17 cellular contexts compared by ENCODE assay signal in the genomic region with DNA sequence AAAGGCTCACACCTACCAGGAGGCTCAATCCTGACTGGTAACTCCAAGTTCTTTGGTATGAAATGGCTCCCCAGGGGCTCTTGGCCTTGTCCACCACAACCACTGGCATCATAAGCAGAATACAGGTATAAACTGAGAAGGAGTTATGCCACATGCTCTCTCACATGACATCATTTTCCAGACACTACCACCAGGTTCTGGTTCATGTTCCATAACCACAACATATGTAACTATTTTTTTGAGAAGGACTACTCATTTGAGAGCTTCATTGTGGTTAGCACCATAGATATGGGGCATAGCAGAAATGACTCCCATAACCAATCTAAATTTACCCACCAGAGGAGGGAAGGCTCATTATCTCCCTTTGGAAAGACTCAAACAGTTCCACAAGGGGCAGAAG. TPM values are rescaled to one million over a fixed set of nuclear protein-coding genes. Genes with fewer than 3 reads are reported as not detected.
A peak's percentile ranks its signal among the peaks of the same experiment; 100 is the strongest.
DNase-seq lines count a peak whose midpoint lies in the region; ATAC-seq and TF ChIP-seq lines count a peak whose summit lies in the region.
"Had no signal": no experiment of that assay in that cellular context is flagged by ENCODE, and none has a peak within 500 bp of the region (broad histone marks: within the 10 kb centered on the region; RNA-seq: fewer than 3 reads in every experiment).

No MANE protein-coding gene starts in this region.

- no peak overlapping the region for H3K4me3 Mint-ChIP-seq in activated CD4-positive, alpha-beta T cell treated with anti-CD3 and anti-CD28 coated beads for 36 hours
- no peak overlapping the region for H3K4me3 Mint-ChIP-seq in activated CD4-positive, alpha-beta T cell treated with anti-CD3 and anti-CD28 coated beads, Interleukin-2, amount 10 ng/mL, durations not matched to agents 24 days and 14 days
- no peak overlapping the region for H3K4me3 Mint-ChIP-seq in activated naive CD4-positive, alpha-beta T cell treated with anti-CD3 and anti-CD28 coated beads for 36 hours
- H3K4me3 Mint-ChIP-seq in stimulated activated naive CD8-positive, alpha-beta T cell treated with anti-CD3 and anti-CD28 coated beads, Interleukin-15, Interleukin-2, amounts not matched to agents 100 ng/mL and 50 ng/mL, for 24 hours: peak overlapping the region; percentile 36
- no peak overlapping the region for H3K4me3 Mint-ChIP-seq in GM23338
- H3K4me3 Mint-ChIP-seq: CD4-positive, alpha-beta T cell had no signal

- no peak overlapping the region for H3K4me3 ChIP-seq in choroid plexus epithelial cell (ENCODE audit: low read depth, low read length)
- no peak overlapping the region for H3K4me3 ChIP-seq in upper lobe of right lung
- no peak overlapping the region for H3K4me3 ChIP-seq in GM23338

- POLR2A ChIA-PET in activated CD4-positive, alpha-beta T cell treated with anti-CD3 and anti-CD28 coated beads for 36 hours (lab: Charles Lee): no interaction called here

- H3K27ac Mint-ChIP-seq in activated CD4-positive, alpha-beta T cell treated with anti-CD3 and anti-CD28 coated beads for 36 hours: no peak overlapping the region
- no peak overlapping the region for H3K27ac Mint-ChIP-seq in activated CD4-positive, alpha-beta T cell treated with anti-CD3 and anti-CD28 coated beads, Interleukin-2, amount 10 ng/mL, durations not matched to agents 24 days and 14 days
- no peak overlapping the region for H3K27ac Mint-ChIP-seq in activated naive CD4-positive, alpha-beta T cell treated with anti-CD3 and anti-CD28 coated beads for 36 hours
- peak overlapping the region; percentile 61 for H3K27ac Mint-ChIP-seq in stimulated activated naive CD8-positive, alpha-beta T cell treated with anti-CD3 and anti-CD28 coated beads, Interleukin-15, Interleukin-2, amounts not matched to agents 100 ng/mL and 50 ng/mL, for 24 hours
- H3K27ac Mint-ChIP-seq in GM23338: no peak overlapping the region
- H3K27ac Mint-ChIP-seq: CD4-positive, alpha-beta T cell had no signal

- intact Hi-C loops in activated CD4-positive, alpha-beta T cell treated with anti-CD3 and anti-CD28 coated beads for 36 hours (cut with DNase I, micrococcal nuclease): loop anchor here (1.0 to 5.0 kb wide), 2 partner anchors 138 to 139 kb away; no protein-coding TSS in a partner anchor
- intact Hi-C loops in activated CD4-positive, alpha-beta T cell treated with anti-CD3 and anti-CD28 coated beads, Interleukin-2, amount 10 ng/mL, durations not matched to agents 24 days and 14 days (cut with micrococcal nuclease): no loop called here
- intact Hi-C loops in activated naive CD4-positive, alpha-beta T cell treated with anti-CD3 and anti-CD28 coated beads for 36 hours (cut with micrococcal nuclease): loop anchor here (1.0 kb wide), 1 partner anchor 251 kb away; no protein-coding TSS in a partner anchor
- intact Hi-C loops in upper lobe of right lung (cut with DNase I): no loop called here

- H3K9me2 ChIP-seq in GM23338 (ENCODE audit: insufficient read depth): no peaks in the 10 kb centered on the region

- no peaks in the 10 kb centered on the region for H3K9me3 ChIP-seq in upper lobe of right lung
- H3K9me3 ChIP-seq: BE2C had no signal

- H2AFZ ChIP-seq in GM23338: no peak overlapping the region

- H4K20me1 ChIP-seq in GM23338 (replicated peaks; ENCODE audit: insufficient read depth): no peaks in the 10 kb centered on the region

- H3K36me3 ChIP-seq in upper lobe of right lung (no peaks in the 10 kb centered on the region), GM23338 (ENCODE audit: insufficient read depth) (peaks cover 3% of the 10 kb centered on the region; the same call in 1 of the 2 replicates)
- H3K36me3 ChIP-seq: BE2C had no signal

- CTCF ChIA-PET in activated CD4-positive, alpha-beta T cell treated with anti-CD3 and anti-CD28 coated beads for 36 hours (lab: Charles Lee): interaction anchor here (0.9 kb wide), 1 partner anchor 249 kb away, joined by 3 read pairs; no protein-coding TSS in a partner anchor
- CTCF ChIA-PET in activated naive CD4-positive, alpha-beta T cell treated with anti-CD3 and anti-CD28 coated beads for 36 hours (lab: Charles Lee): no interaction called here

- H3K4me1 Mint-ChIP-seq in activated CD4-positive, alpha-beta T cell treated with anti-CD3 and anti-CD28 coated beads for 36 hours: peaks cover 7% of the 10 kb centered on the region
- H3K4me1 Mint-ChIP-seq in activated CD4-positive, alpha-beta T cell treated with anti-CD3 and anti-CD28 coated beads, Interleukin-2, amount 10 ng/mL, durations not matched to agents 24 days and 14 days: no peaks in the 10 kb centered on the region
- H3K4me1 Mint-ChIP-seq in activated naive CD4-positive, alpha-beta T cell treated with anti-CD3 and anti-CD28 coated beads for 36 hours (ENCODE audit: low read depth): peaks cover 5% of the 10 kb centered on the region
- peaks cover 14% of the 10 kb centered on the region for H3K4me1 Mint-ChIP-seq in stimulated activated naive CD8-positive, alpha-beta T cell treated with anti-CD3 and anti-CD28 coated beads, Interleukin-15, Interleukin-2, amounts not matched to agents 100 ng/mL and 50 ng/mL, for 24 hours (ENCODE audit: low read depth)
- no peaks in the 10 kb centered on the region for H3K4me1 Mint-ChIP-seq in GM23338

- H3K79me2 ChIP-seq in GM23338 (replicated peaks; ENCODE audit: insufficient read depth): peaks cover 11% of the 10 kb centered on the region; the same call in 1 of the 2 replicates

- no peak overlapping the region for H3K27ac ChIP-seq in upper lobe of right lung
- no peak overlapping the region for H3K27ac ChIP-seq in GM23338 (ENCODE audit: low read depth)
- H3K27ac ChIP-seq: 22Rv1 had no signal

- H3K4me1 ChIP-seq in upper lobe of right lung (no peaks in the 10 kb centered on the region), GM23338 (ENCODE audit: insufficient read depth) (no peaks in the 10 kb centered on the region)
- H3K4me1 ChIP-seq: BE2C had no signal

- no peak for TF ChIP-seq CTCF in choroid plexus epithelial cell (conservative IDR thresholded peaks at IDR 0.05; ENCODE audit: low read depth, low read length)
- TF ChIP-seq CTCF in upper lobe of right lung (IDR thresholded peaks at IDR 0.05): no peak
- TF ChIP-seq CTCF in GM23338 (conservative IDR thresholded peaks at IDR 0.05; ENCODE audit: low read depth in 2 of 2): no peak

- H3F3A ChIP-seq in GM23338 (replicated peaks; ENCODE audit: low read depth): no peaks in the 10 kb centered on the region

- peak; percentile 22 for DNase-seq in activated CD4-positive, alpha-beta T cell treated with anti-CD3 and anti-CD28 coated beads for 36 hours
- DNase-seq in activated CD4-positive, alpha-beta T cell treated with anti-CD3 and anti-CD28 coated beads, Interleukin-2, amount 10 ng/mL, durations not matched to agents 24 days and 14 days: no peak
- peak; percentile 38 for DNase-seq in activated naive CD4-positive, alpha-beta T cell treated with anti-CD3 and anti-CD28 coated beads for 36 hours
- DNase-seq in activated naive CD4-positive, alpha-beta T cell treated with Interleukin-2 at 50 U/mL for 16 hours: no peak
- DNase-seq in choroid plexus epithelial cell (ENCODE audit: low read depth): peak; percentile 16
- no peak for DNase-seq in upper lobe of right lung
- DNase-seq in GM23338 (ENCODE audit: low spot score): no peak
- DNase-seq: BE2C; CD4-positive, alpha-beta T cell; KG1; NCI-H1436 treated with DMSO at 0.1 percent for 48 hours; NCI-H2029 treated with DMSO at 0.1 percent for 48 hours; NCI-H748 treated with DMSO at 0.1 percent for 48 hours; RPMI8226 had no signal

- no peaks in the 10 kb centered on the region for H3K27me3 ChIP-seq in upper lobe of right lung
- H3K27me3 ChIP-seq in GM23338 (ENCODE audit: insufficient read depth): no peaks in the 10 kb centered on the region
- H3K27me3 ChIP-seq: BE2C had no signal

- H3K9me3 Mint-ChIP-seq in activated CD4-positive, alpha-beta T cell treated with anti-CD3 and anti-CD28 coated beads for 36 hours (ENCODE audit: low read depth): no peaks in the 10 kb centered on the region
- H3K9me3 Mint-ChIP-seq in activated CD4-positive, alpha-beta T cell treated with anti-CD3 and anti-CD28 coated beads, Interleukin-2, amount 10 ng/mL, durations not matched to agents 24 days and 14 days: no peaks in the 10 kb centered on the region
- no peaks in the 10 kb centered on the region for H3K9me3 Mint-ChIP-seq in activated naive CD4-positive, alpha-beta T cell treated with anti-CD3 and anti-CD28 coated beads for 36 hours
- H3K9me3 Mint-ChIP-seq in stimulated activated naive CD8-positive, alpha-beta T cell treated with anti-CD3 and anti-CD28 coated beads, Interleukin-15, Interleukin-2, amounts not matched to agents 100 ng/mL and 50 ng/mL, for 24 hours: no peaks in the 10 kb centered on the region
- no peaks in the 10 kb centered on the region for H3K9me3 Mint-ChIP-seq in GM23338
- H3K9me3 Mint-ChIP-seq: CD4-positive, alpha-beta T cell had no signal

- H3K36me3 Mint-ChIP-seq in activated CD4-positive, alpha-beta T cell treated with anti-CD3 and anti-CD28 coated beads for 36 hours (ENCODE audit: low read depth): no peaks in the 10 kb centered on the region
- H3K36me3 Mint-ChIP-seq in activated CD4-positive, alpha-beta T cell treated with anti-CD3 and anti-CD28 coated beads, Interleukin-2, amount 10 ng/mL, durations not matched to agents 24 days and 14 days (ENCODE audit: low read depth): no peaks in the 10 kb centered on the region
- no peaks in the 10 kb centered on the region for H3K36me3 Mint-ChIP-seq in activated naive CD4-positive, alpha-beta T cell treated with anti-CD3 and anti-CD28 coated beads for 36 hours (ENCODE audit: low read depth)
- H3K36me3 Mint-ChIP-seq in stimulated activated naive CD8-positive, alpha-beta T cell treated with anti-CD3 and anti-CD28 coated beads, Interleukin-15, Interleukin-2, amounts not matched to agents 100 ng/mL and 50 ng/mL, for 24 hours (ENCODE audit: low read depth): no peaks in the 10 kb centered on the region
- H3K36me3 Mint-ChIP-seq in GM23338 (ENCODE audit: low read depth): peaks cover 41% of the 10 kb centered on the region

- peaks cover 13% of the 10 kb centered on the region for H3K27me3 Mint-ChIP-seq in activated CD4-positive, alpha-beta T cell treated with anti-CD3 and anti-CD28 coated beads for 36 hours
- peaks cover 14% of the 10 kb centered on the region for H3K27me3 Mint-ChIP-seq in activated CD4-positive, alpha-beta T cell treated with anti-CD3 and anti-CD28 coated beads, Interleukin-2, amount 10 ng/mL, durations not matched to agents 24 days and 14 days
- peaks cover 2% of the 10 kb centered on the region for H3K27me3 Mint-ChIP-seq in activated naive CD4-positive, alpha-beta T cell treated with anti-CD3 and anti-CD28 coated beads for 36 hours (ENCODE audit: low read depth)
- H3K27me3 Mint-ChIP-seq in stimulated activated naive CD8-positive, alpha-beta T cell treated with anti-CD3 and anti-CD28 coated beads, Interleukin-15, Interleukin-2, amounts not matched to agents 100 ng/mL and 50 ng/mL, for 24 hours: peaks cover 4% of the 10 kb centered on the region
- H3K27me3 Mint-ChIP-seq in GM23338 (ENCODE audit: insufficient read depth, low read depth, poor library complexity): no peaks in the 10 kb centered on the region

- peak; percentile 87 for ATAC-seq in activated CD4-positive, alpha-beta T cell treated with anti-CD3 and anti-CD28 coated beads for 36 hours
- no peak for ATAC-seq in upper lobe of right lung
- no peak for ATAC-seq in GM23338
- ATAC-seq: HepG2 had no signal

- H3K4me2 ChIP-seq in GM23338: no peak overlapping the region

RNA-seq across cellular contexts. Expression of a gene that starts 19.6 kb away (rescaled TPM):
- total RNA-seq in activated CD4-positive, alpha-beta T cell treated with anti-CD3 and anti-CD28 coated beads for 36 hours: under 1 TPM in 1 of 2 experiments, not detected in 1; 0.05 TPM
- total RNA-seq in activated CD4-positive, alpha-beta T cell treated with anti-CD3 and anti-CD28 coated beads, Interleukin-2, amount 10 ng/mL, durations not matched to agents 24 days and 14 days: not detected in 2 replicates
- under 1 TPM; 0.20 to 0.57 TPM for total RNA-seq in activated naive CD4-positive, alpha-beta T cell treated with anti-CD3 and anti-CD28 coated beads for 36 hours
- total RNA-seq in upper lobe of right lung: 17.0 TPM
- 31.8 and 40.4 TPM in 2 replicates for total RNA-seq in GM23338 (2014; rRNA removed; shearing (Covaris generic))
- polyA plus RNA-seq in GM23338 (2016; fragmentation: Nextera tagmentation; extraction: Ambion mirVana): 10.3 and 11.2 TPM in 2 replicates
- total RNA-seq: HepG2 had no signal
- polyA plus RNA-seq: HepG2 had no signal

Comparison
In these comparisons a context has a peak if more than half of its experiments do, and no peak if none do; other contexts are left out.
1. DNase-seq: peak in activated CD4-positive, alpha-beta T cell treated with anti-CD3 and anti-CD28 coated beads for 36 hours (single experiment), activated naive CD4-positive, alpha-beta T cell treated with anti-CD3 and anti-CD28 coated beads for 36 hours (single experiment) and choroid plexus epithelial cell (single experiment); none in activated CD4-positive, alpha-beta T cell treated with anti-CD3 and anti-CD28 coated beads, Interleukin-2, amount 10 ng/mL, durations not matched to agents 24 days and 14 days (single experiment), activated naive CD4-positive, alpha-beta T cell treated with Interleukin-2 at 50 U/mL for 16 hours (single experiment), upper lobe of right lung (single experiment) and GM23338 (single experiment).
2. intact Hi-C loops: an anchor here in activated CD4-positive, alpha-beta T cell treated with anti-CD3 and anti-CD28 coated beads for 36 hours (1.0 to 5.0 kb wide) and activated naive CD4-positive, alpha-beta T cell treated with anti-CD3 and anti-CD28 coated beads for 36 hours (1.0 kb wide); none called in activated CD4-positive, alpha-beta T cell treated with anti-CD3 and anti-CD28 coated beads, Interleukin-2, amount 10 ng/mL, durations not matched to agents 24 days and 14 days and upper lobe of right lung.
3. RNA of a gene that starts 19.6 kb away (total RNA-seq): 31.8 to 40.4 TPM in GM23338 and 17.0 TPM in upper lobe of right lung (single experiment); 0.20 to 0.57 TPM in activated naive CD4-positive, alpha-beta T cell treated with anti-CD3 and anti-CD28 coated beads for 36 hours, 0.05 TPM in activated CD4-positive, alpha-beta T cell treated with anti-CD3 and anti-CD28 coated beads for 36 hours and not detected in activated CD4-positive, alpha-beta T cell treated with anti-CD3 and anti-CD28 coated beads, Interleukin-2, amount 10 ng/mL, durations not matched to agents 24 days and 14 days; every median in the first group is over 10 times any median in the second.